ENCODE assay signal across 11 cellular contexts in genomic region chr6:11358904-11359840, GRCh38.
DNase-seq lines count a peak whose midpoint lies in the region; ATAC-seq and TF ChIP-seq lines count a peak whose summit lies in the region.
"Had no signal": no experiment of that assay in that cellular context is flagged by ENCODE, and none has a peak within 500 bp of the region (broad histone marks: within the 10 kb centered on the region; RNA-seq: fewer than 3 reads in every experiment).

No MANE protein-coding gene starts in this region.

- TF ChIP-seq CTCF in endodermal cell (conservative IDR thresholded peaks at IDR 0.05): no peak
- no peak for TF ChIP-seq CTCF in mucosa of descending colon (IDR thresholded peaks at IDR 0.05)
- no peak for TF ChIP-seq CTCF in SK-N-SH (IDR thresholded peaks at IDR 0.05)

- H3K27ac Mint-ChIP-seq in activated naive CD8-positive, alpha-beta T cell: peak overlapping the region; percentile 0
- no peak overlapping the region for H3K27ac Mint-ChIP-seq in activated naive CD8-positive, alpha-beta T cell treated with anti-CD3 and anti-CD28 coated beads for 36 hours
- no peak overlapping the region for H3K27ac Mint-ChIP-seq in endodermal cell

- TF ChIP-seq RAD21 in SK-N-SH (IDR thresholded peaks at IDR 0.05; ENCODE audit: low read length): no peak

- peaks cover 48% of the 10 kb centered on the region for H3K36me3 Mint-ChIP-seq in activated naive CD8-positive, alpha-beta T cell
- H3K36me3 Mint-ChIP-seq in activated naive CD8-positive, alpha-beta T cell treated with anti-CD3 and anti-CD28 coated beads for 36 hours: peaks cover 91% of the 10 kb centered on the region
- H3K36me3 Mint-ChIP-seq in endodermal cell (ENCODE audit: low read depth): no peaks in the 10 kb centered on the region

- no peaks in the 10 kb centered on the region for H3K79me2 ChIP-seq in SK-N-SH (ENCODE audit: insufficient read depth)

- H3K4me3 Mint-ChIP-seq in activated naive CD8-positive, alpha-beta T cell: peak overlapping the region; percentile 59
- no peak overlapping the region for H3K4me3 Mint-ChIP-seq in activated naive CD8-positive, alpha-beta T cell treated with anti-CD3 and anti-CD28 coated beads for 36 hours
- H3K4me3 Mint-ChIP-seq in endodermal cell: no peak overlapping the region

- ATAC-seq in mucosa of descending colon: peak; percentile 28

- H3F3A ChIP-seq in SK-N-SH (replicated peaks; ENCODE audit: insufficient read depth): no peaks in the 10 kb centered on the region

- H3K4me2 ChIP-seq in SK-N-SH: no peak overlapping the region

- no peak for TF ChIP-seq EP300 in SK-N-SH (IDR thresholded peaks at IDR 0.05; ENCODE audit: borderline replicate concordance in 1 of 2, low read depth in 1 of 2, low read length in 1 of 2)

- H3K9me3 ChIP-seq in endodermal cell (ENCODE audit: control insufficient read depth, low read length): no peaks in the 10 kb centered on the region
- no peaks in the 10 kb centered on the region for H3K9me3 ChIP-seq in mucosa of descending colon
- no peaks in the 10 kb centered on the region for H3K9me3 ChIP-seq in SK-N-SH

- intact Hi-C loops in mucosa of descending colon (cut with DNase I, micrococcal nuclease): no loop called here
- intact Hi-C loops in posterior cingulate gyrus (cut with DNase I): no loop called here

- H3K9me2 ChIP-seq in SK-N-SH: no peaks in the 10 kb centered on the region

- H3K27me3 ChIP-seq in endodermal cell (ENCODE audit: control insufficient read depth, insufficient read depth, low read length, poor library complexity, severe bottlenecking) (peaks cover under 1% of the 10 kb centered on the region), SK-N-SH (ENCODE audit: insufficient read depth) (no peaks in the 10 kb centered on the region)

- peaks cover 90% of the 10 kb centered on the region for H3K4me1 Mint-ChIP-seq in activated naive CD8-positive, alpha-beta T cell (ENCODE audit: low read depth)
- H3K4me1 Mint-ChIP-seq in activated naive CD8-positive, alpha-beta T cell treated with anti-CD3 and anti-CD28 coated beads for 36 hours: peaks cover 73% of the 10 kb centered on the region
- H3K4me1 Mint-ChIP-seq in endodermal cell: peaks cover 5% of the 10 kb centered on the region

- H3K27ac ChIP-seq in endodermal cell (ENCODE audit: low read depth, low read length): no peak overlapping the region
- H3K27ac ChIP-seq in urinary bladder (ENCODE audit: low read depth): peak overlapping the region; percentile 28
- no peak overlapping the region for H3K27ac ChIP-seq in SK-N-SH (ENCODE audit: low read depth in 2 of 2, low read length in 1 of 2)

- H2AFZ ChIP-seq in SK-N-SH (ENCODE audit: low read depth): no peak overlapping the region

- CTCF ChIA-PET in SK-N-SH (lab: Yijun Ruan, JAX): interaction anchor here (1.2 kb wide), 1 partner anchor 18 kb away, joined by 4 read pairs; no protein-coding TSS in a partner anchor

- no peak for DNase-seq in activated naive CD8-positive, alpha-beta T cell treated with anti-CD3 and anti-CD28 coated beads for 36 hours
- DNase-seq in endodermal cell (peak; percentile 10), mucosa of descending colon (no peak), posterior cingulate gyrus (no peak), SK-N-SH (no peak), NCI-H128 (lab: John Stamatoyannopoulos, UW; ENCODE audit: unreplicated experiment) (no peak)
- DNase-seq: activated naive CD4-positive, alpha-beta T cell; NCI-H526 treated with DMSO at 0.1 percent for 48 hours; T1000 had no signal

- H3K27me3 Mint-ChIP-seq in activated naive CD8-positive, alpha-beta T cell: no peaks in the 10 kb centered on the region
- no peaks in the 10 kb centered on the region for H3K27me3 Mint-ChIP-seq in activated naive CD8-positive, alpha-beta T cell treated with anti-CD3 and anti-CD28 coated beads for 36 hours
- peaks cover 8% of the 10 kb centered on the region for H3K27me3 Mint-ChIP-seq in endodermal cell (ENCODE audit: insufficient read depth)

- peaks cover 11% of the 10 kb centered on the region for H3K9me3 Mint-ChIP-seq in activated naive CD8-positive, alpha-beta T cell (ENCODE audit: low read depth)
- H3K9me3 Mint-ChIP-seq in activated naive CD8-positive, alpha-beta T cell treated with anti-CD3 and anti-CD28 coated beads for 36 hours: peaks cover 32% of the 10 kb centered on the region
- H3K9me3 Mint-ChIP-seq in endodermal cell: no peaks in the 10 kb centered on the region

- H3K4me1 ChIP-seq in endodermal cell (ENCODE audit: control insufficient read depth, insufficient read depth, low read length) (no peaks in the 10 kb centered on the region), mucosa of descending colon (ENCODE audit: low read depth) (peaks cover 10% of the 10 kb centered on the region), urinary bladder (ENCODE audit: insufficient read depth) (no peaks in the 10 kb centered on the region), SK-N-SH (ENCODE audit: control insufficient read depth in 1 of 2, insufficient read depth in 2 of 2, low read depth in 1 of 2, low read length in 1 of 2) (no peaks in the 10 kb centered on the region)

- POLR2A ChIA-PET in SK-N-SH (lab: Yijun Ruan, JAX): no interaction called here

- H3K36me3 ChIP-seq in endodermal cell (ENCODE audit: control insufficient read depth, insufficient read depth, low read length) (no peaks in the 10 kb centered on the region), mucosa of descending colon (ENCODE audit: low read depth) (no peaks in the 10 kb centered on the region), urinary bladder (ENCODE audit: insufficient read depth) (no peaks in the 10 kb centered on the region), SK-N-SH (replicated peaks in 1 of 2; ENCODE audit: control insufficient read depth in 1 of 2, insufficient read depth in 2 of 2, low read length in 1 of 2) (no peaks in the 10 kb centered on the region)

- 90 to 100% methylated on average over 3 to 4 of the region's 4 CpGs for WGBS in endodermal cell (ENCODE audit: insufficient coverage in 1 of 2, insufficient read length in 1 of 2), 2 experiments
- WGBS in urinary bladder: 66% methylated on average over 4 of the region's 4 CpGs
- 62% methylated on average over 4 of the region's 4 CpGs for WGBS in SK-N-SH (ENCODE audit: low lambda C conversion rate)

- H4K20me1 ChIP-seq in SK-N-SH (ENCODE audit: insufficient read depth): no peaks in the 10 kb centered on the region

- no peak overlapping the region for H3K4me3 ChIP-seq in endodermal cell (ENCODE audit: low read length)
- no peak overlapping the region for H3K4me3 ChIP-seq in mucosa of descending colon
- H3K4me3 ChIP-seq in urinary bladder (ENCODE audit: low read depth, low read length): no peak overlapping the region
- H3K4me3 ChIP-seq in SK-N-SH (ENCODE audit: low read depth in 2 of 2, low read length in 1 of 2): no peak overlapping the region

- H3K9ac ChIP-seq in endodermal cell (ENCODE audit: extremely low read depth, low read length, poor library complexity, severe bottlenecking) (no peak overlapping the region), SK-N-SH (no peak overlapping the region)

TF ChIP-seq in SK-N-SH, 30 proteins besides CTCF, POLR2A, EP300 and RAD21:
- no peak for TF ChIP-seq FOXM1 (IDR thresholded peaks at IDR 0.05; ENCODE audit: low read depth)
- no peak for TF ChIP-seq JUND (IDR thresholded peaks at IDR 0.05)
- TF ChIP-seq TAF1 (IDR thresholded peaks at IDR 0.05; ENCODE audit: borderline replicate concordance, low read depth, low read length): no peak
- TF ChIP-seq TEAD4 (IDR thresholded peaks at IDR 0.05; ENCODE audit: borderline replicate concordance, insufficient read depth): no peak
- no peak for TF ChIP-seq RCOR1 (IDR thresholded peaks at IDR 0.05; ENCODE audit: low read length)
- TF ChIP-seq USF2 (IDR thresholded peaks at IDR 0.05; ENCODE audit: borderline replicate concordance, low read depth, low read length): no peak
- no peak for TF ChIP-seq CHD2 (IDR thresholded peaks at IDR 0.05; ENCODE audit: low read length, partially characterized antibody)
TF ChIP-seq in SK-N-SH: peak in this region for 0.
